In the genomic region with DNA sequence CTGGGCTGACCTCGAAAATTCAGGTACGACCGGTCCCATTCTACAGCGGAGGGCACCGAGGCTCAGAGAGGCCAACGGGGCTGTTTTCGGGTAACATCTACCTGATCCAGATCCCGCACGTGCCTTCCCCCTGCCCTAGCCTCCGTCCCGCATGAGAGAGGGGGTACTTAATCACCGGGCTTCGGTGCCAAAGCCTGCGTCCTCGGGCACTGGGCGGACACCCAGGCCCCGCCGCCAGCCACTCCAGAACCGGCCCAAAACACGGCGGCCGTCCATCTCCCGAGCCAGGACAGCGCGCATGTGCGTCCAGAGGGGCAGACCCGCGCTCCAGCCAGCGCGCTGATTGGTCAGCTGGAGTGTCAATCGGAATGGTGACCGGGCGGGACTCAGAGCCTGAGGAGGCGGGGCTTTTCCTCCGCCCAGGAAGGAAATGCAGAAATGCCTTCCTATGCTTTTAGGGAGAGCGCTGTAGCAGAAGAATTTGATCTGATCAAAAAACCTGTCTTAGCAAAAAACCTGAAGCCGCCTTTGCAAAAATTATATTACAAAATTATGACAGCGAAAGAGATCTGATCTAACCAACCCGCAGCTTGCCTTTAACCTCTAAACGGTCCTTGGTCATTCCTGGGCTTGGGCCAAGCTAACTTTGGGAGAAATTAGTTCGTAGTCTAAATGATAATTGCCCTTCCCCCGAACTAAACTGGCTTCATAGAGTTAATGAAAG, we compare ENCODE assay signal across 8 cellular contexts. TPM values are rescaled to one million over a fixed set of nuclear protein-coding genes. Genes with fewer than 3 reads are reported as not detected.
DNase-seq lines count a peak whose midpoint lies in the region; ATAC-seq and TF ChIP-seq lines count a peak whose summit lies in the region.

A gene with protein sequence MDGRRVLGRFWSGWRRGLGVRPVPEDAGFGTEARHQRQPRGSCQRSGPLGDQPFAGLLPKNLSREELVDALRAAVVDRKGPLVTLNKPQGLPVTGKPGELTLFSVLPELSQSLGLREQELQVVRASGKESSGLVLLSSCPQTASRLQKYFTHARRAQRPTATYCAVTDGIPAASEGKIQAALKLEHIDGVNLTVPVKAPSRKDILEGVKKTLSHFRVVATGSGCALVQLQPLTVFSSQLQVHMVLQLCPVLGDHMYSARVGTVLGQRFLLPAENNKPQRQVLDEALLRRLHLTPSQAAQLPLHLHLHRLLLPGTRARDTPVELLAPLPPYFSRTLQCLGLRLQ (minus strand): TSS at position 294 of the 724 bp plus-strand sequence. CDS start 18 bp downstream, at position 276.

- H3K4me2 ChIP-seq in Karpas-422 (ENCODE audit: low read depth, low read length, poor library complexity, severe bottlenecking) = peak within 1 kb of the TSS; percentile 94

- H3K27ac Mint-ChIP-seq in activated T-helper 2 cell treated with anti-CD3 and anti-CD28 coated beads, Interferon-gamma antibody, Interleukin-2, Interleukin-4, amounts not matched to agents 10 μg/mL and 5 μg/mL and 100 μg/mL, durations not matched to agents 14 hours and 24 hours and 36 hours = peak within 1 kb of the TSS; percentile 94
- peak within 1 kb of the TSS; percentile 96 for H3K27ac Mint-ChIP-seq in natural killer cell

- no peaks in the 10 kb centered on the region for H3K27me3 Mint-ChIP-seq in activated T-helper 2 cell treated with anti-CD3 and anti-CD28 coated beads, Interferon-gamma antibody, Interleukin-2, Interleukin-4, amounts not matched to agents 10 μg/mL and 5 μg/mL and 100 μg/mL, durations not matched to agents 14 hours and 24 hours and 36 hours (ENCODE audit: low read depth)
- H3K27me3 Mint-ChIP-seq in natural killer cell (ENCODE audit: low read depth in 2 of 2) = no peaks in the 10 kb centered on the region

- intact Hi-C loops in activated T-helper 2 cell treated with anti-CD3 and anti-CD28 coated beads, Interferon-gamma antibody, Interleukin-2, Interleukin-4, amounts not matched to agents 10 μg/mL and 5 μg/mL and 100 μg/mL, durations not matched to agents 14 hours and 24 hours and 36 hours (cut with micrococcal nuclease) = loop anchor here (1.0 to 5.0 kb wide), 6 partner anchors 47 to 477 kb away; a partner anchor contains a TSS
- intact Hi-C loops in natural killer cell (cut with micrococcal nuclease) = loop anchor here (5.0 kb wide), 2 partner anchors 48 to 273 kb away; a partner anchor contains a TSS

- TF ChIP-seq CTCF in RWPE2 (IDR thresholded peaks at IDR 0.05; ENCODE audit: poor library complexity, severe bottlenecking) = no peak
- TF ChIP-seq CTCF in fibroblast of mammary gland (conservative IDR thresholded peaks at IDR 0.05; ENCODE audit: control insufficient read depth, insufficient read depth, low read depth, low read length) = no peak
- TF ChIP-seq CTCF in natural killer cell (IDR thresholded peaks at IDR 0.05) = no peak

- ATAC-seq in GM21786 (IDR thresholded peaks at IDR 0.05; ENCODE audit: unreplicated experiment) (peak; percentile 99), RWPE2 (ENCODE audit: low read depth) (peak; percentile 97), natural killer cell (peak; percentile 99 to 100 (median 99))

- peaks cover 15% of the 10 kb centered on the region for H3K4me1 ChIP-seq in Karpas-422 (ENCODE audit: low read length)
- H3K4me1 ChIP-seq in RWPE2 (ENCODE audit: insufficient read depth, poor library complexity, severe bottlenecking) = peaks cover 4% of the 10 kb centered on the region

- H3K4me1 Mint-ChIP-seq in activated T-helper 2 cell treated with anti-CD3 and anti-CD28 coated beads, Interferon-gamma antibody, Interleukin-2, Interleukin-4, amounts not matched to agents 10 μg/mL and 5 μg/mL and 100 μg/mL, durations not matched to agents 14 hours and 24 hours and 36 hours (ENCODE audit: low read depth) = peaks cover 16% of the 10 kb centered on the region
- peaks cover 22 to 24% of the 10 kb centered on the region in 2 donors for H3K4me1 Mint-ChIP-seq in natural killer cell

- peak within 1 kb of the TSS; percentile 98 for H3K4me3 Mint-ChIP-seq in activated T-helper 2 cell treated with anti-CD3 and anti-CD28 coated beads, Interferon-gamma antibody, Interleukin-2, Interleukin-4, amounts not matched to agents 10 μg/mL and 5 μg/mL and 100 μg/mL, durations not matched to agents 14 hours and 24 hours and 36 hours (ENCODE audit: low read depth)
- H3K4me3 Mint-ChIP-seq in natural killer cell = peak within 1 kb of the TSS; percentile 99

- H3K27ac ChIP-seq in Karpas-422 (ENCODE audit: low read length) (peak within 1 kb of the TSS; percentile 79), RWPE2 (ENCODE audit: poor library complexity, severe bottlenecking) (peak within 1 kb of the TSS; percentile 62)

- no peaks in the 10 kb centered on the region for H3K27me3 ChIP-seq in Karpas-422 (ENCODE audit: low read length)
- H3K27me3 ChIP-seq in RWPE2 (ENCODE audit: insufficient read depth, poor library complexity, severe bottlenecking) = no peaks in the 10 kb centered on the region

- H4K20me1 ChIP-seq in Karpas-422 (ENCODE audit: insufficient read depth, low read depth, low read length) = no peaks in the 10 kb centered on the region

- no peaks in the 10 kb centered on the region for H3K9me3 Mint-ChIP-seq in activated T-helper 2 cell treated with anti-CD3 and anti-CD28 coated beads, Interferon-gamma antibody, Interleukin-2, Interleukin-4, amounts not matched to agents 10 μg/mL and 5 μg/mL and 100 μg/mL, durations not matched to agents 14 hours and 24 hours and 36 hours
- H3K9me3 Mint-ChIP-seq in natural killer cell = no peaks in the 10 kb centered on the region

- H3K9ac ChIP-seq in Karpas-422 (ENCODE audit: low read length) = peak within 1 kb of the TSS; percentile 91

- H3K36me3 ChIP-seq in Karpas-422 (ENCODE audit: insufficient read depth, low read length) = peaks cover 10% of the 10 kb centered on the region; the same call in 1 of the 2 replicates
- H3K36me3 ChIP-seq in RWPE2 (ENCODE audit: low read depth) = peaks cover 30% of the 10 kb centered on the region

- peak within 1 kb of the TSS; percentile 92 for H2AFZ ChIP-seq in Karpas-422 (ENCODE audit: low read length)

- H3K9me3 ChIP-seq in Karpas-422 (ENCODE audit: low read length) (no peaks in the 10 kb centered on the region), RWPE2 (ENCODE audit: severe bottlenecking) (no peaks in the 10 kb centered on the region)

- H3K4me3 ChIP-seq in Karpas-422 (ENCODE audit: low read length) (peak within 1 kb of the TSS; percentile 94), RWPE2 (ENCODE audit: severe bottlenecking) (peak within 1 kb of the TSS; percentile 57), fibroblast of mammary gland (ENCODE audit: control insufficient read depth, low read depth, low read length) (peak within 1 kb of the TSS; percentile 92)

- H3K9me2 ChIP-seq in Karpas-422 (replicated peaks; ENCODE audit: insufficient read depth, low read length) = no peaks in the 10 kb centered on the region

- peaks cover 14% of the 10 kb centered on the region for H3K79me2 ChIP-seq in Karpas-422 (ENCODE audit: low read length)

- peak; percentile 67 for DNase-seq in DMS79 treated with DMSO at 0.1 percent for 48 hours (lab: John Stamatoyannopoulos, UW)
- DNase-seq in Karpas-422 = peak; percentile 98
- peak; percentile 93 for DNase-seq in RWPE2 (ENCODE audit: low spot score)
- peak; percentile 94 for DNase-seq in activated T-helper 2 cell treated with anti-CD3 and anti-CD28 coated beads, Interferon-gamma antibody, Interleukin-2, Interleukin-4, amounts not matched to agents 10 μg/mL and 5 μg/mL and 100 μg/mL, durations not matched to agents 14 hours and 24 hours and 36 hours (ENCODE audit: low spot score)
- DNase-seq in fibroblast of mammary gland (ENCODE audit: low read depth) = peak; percentile 94
- DNase-seq in natural killer cell = peak; percentile 99
- peak; percentile 91 for DNase-seq in stimulated activated naive CD4-positive, alpha-beta T cell treated with Interleukin-2 at 50 U/mL for 16 hours (lab: John Stamatoyannopoulos, UW)

- H3K36me3 Mint-ChIP-seq in activated T-helper 2 cell treated with anti-CD3 and anti-CD28 coated beads, Interferon-gamma antibody, Interleukin-2, Interleukin-4, amounts not matched to agents 10 μg/mL and 5 μg/mL and 100 μg/mL, durations not matched to agents 14 hours and 24 hours and 36 hours (ENCODE audit: low read depth) = peaks cover 31% of the 10 kb centered on the region
- no peaks in the 10 kb centered on the region for H3K36me3 Mint-ChIP-seq in natural killer cell

RNA-seq across cellular contexts. Expression of the gene that starts here (rescaled TPM):
- total RNA-seq in Karpas-422 (2014; rRNA removed; shearing (Covaris generic); ENCODE audit: low replicate concordance) = 49.9 and 62.5 TPM in 2 replicates
- 70.0 and 71.1 TPM in 2 replicates for total RNA-seq in activated T-helper 2 cell treated with anti-CD3 and anti-CD28 coated beads, Interferon-gamma antibody, Interleukin-2, Interleukin-4, amounts not matched to agents 10 μg/mL and 5 μg/mL and 100 μg/mL, durations not matched to agents 14 hours and 24 hours and 36 hours
- total RNA-seq in natural killer cell = 10 to 100 TPM; 27.5 to 43.9 (median 30.9) TPM

Comparison
In these comparisons a context has a peak if more than half of its experiments do, and no peak if none do; other contexts are left out.
1. Peak in every context shown above with its lines: DNase-seq, ATAC-seq, H3K4me3 ChIP-seq and H3K27ac ChIP-seq.